In genomic region chr11:65430406-65431217, GRCh38 we compare ENCODE assay signal across 8 cellular contexts. TPM values are rescaled to one million over a fixed set of nuclear protein-coding genes. Genes with fewer than 3 reads are reported as not detected.
DNase-seq lines count a peak whose midpoint lies in the region; ATAC-seq and TF ChIP-seq lines count a peak whose summit lies in the region.

No MANE protein-coding gene starts in this region.

- ATAC-seq in HG02571 (IDR thresholded peaks at IDR 0.05; ENCODE audit: unreplicated experiment), result no peak

- H3K4me3 ChIP-seq in Peyer's patch, result peak overlapping the region in 3 of 4 donors; percentile 20 to 66 (median 29)
- H3K4me3 ChIP-seq in endodermal cell (ENCODE audit: low read length), result no peak overlapping the region
- H3K4me3 ChIP-seq in prostate gland, result peak overlapping the region in 1 of 2 donors; percentile 97

- no peaks in the 10 kb centered on the region for H3K9me3 Mint-ChIP-seq in endodermal cell

- TF ChIP-seq POLR2A in Peyer's patch (IDR thresholded peaks at IDR 0.05) (peak in 1 of 2 donors; percentile 18), prostate gland (IDR thresholded peaks at IDR 0.05) (no peak)

- 88 to 97% methylated on average over 2 to 6 of the region's 6 CpGs for WGBS in endodermal cell (ENCODE audit: insufficient coverage in 1 of 2, insufficient read length in 1 of 2), 2 experiments
- WGBS in prostate gland, result 39% methylated on average over 6 of the region's 6 CpGs

- H3K9ac ChIP-seq in endodermal cell (ENCODE audit: extremely low read depth, low read length, poor library complexity, severe bottlenecking), result no peak overlapping the region

- intact Hi-C loops in prostate gland (cut with DNase I), result loop anchor here (5.0 kb wide), 1 partner anchor 37 kb away; no protein-coding TSS in a partner anchor

- peaks cover 17% of the 10 kb centered on the region for H3K36me3 Mint-ChIP-seq in endodermal cell (ENCODE audit: low read depth)

- H3K4me1 Mint-ChIP-seq in endodermal cell, result peaks cover 45% of the 10 kb centered on the region

- peak in 2 of 6 experiments; percentile 1 to 10 for TF ChIP-seq CTCF in Peyer's patch (IDR thresholded peaks at IDR 0.05)
- no peak for TF ChIP-seq CTCF in endodermal cell (conservative IDR thresholded peaks at IDR 0.05)
- TF ChIP-seq CTCF in prostate gland (IDR thresholded peaks at IDR 0.05), result no peak

- H3K4me3 Mint-ChIP-seq in endodermal cell, result no peak overlapping the region

- no peaks in the 10 kb centered on the region for H3K27me3 ChIP-seq in Peyer's patch
- no peaks in the 10 kb centered on the region for H3K27me3 ChIP-seq in endodermal cell (ENCODE audit: control insufficient read depth, insufficient read depth, low read length, poor library complexity, severe bottlenecking)
- H3K27me3 ChIP-seq in prostate gland (replicated peaks; ENCODE audit: insufficient read depth), result no peaks in the 10 kb centered on the region

- H3K36me3 ChIP-seq in Peyer's patch (peaks cover 0 to 36% (median 0%) of the 10 kb centered on the region in 3 donors), endodermal cell (ENCODE audit: control insufficient read depth, insufficient read depth, low read length) (peaks cover 30% of the 10 kb centered on the region), prostate gland (no peaks in the 10 kb centered on the region)

- DNase-seq in EL, result peak; percentile 47
- peak in 2 of 3 donors; percentile 25 to 47 for DNase-seq in Peyer's patch
- no peak for DNase-seq in endodermal cell
- peak; percentile 16 for DNase-seq in prostate gland (ENCODE audit: low spot score)
- DNase-seq in GM03348 (ENCODE audit: low spot score), result no peak
- DNase-seq in NCI-H2227 (lab: John Stamatoyannopoulos, UW; ENCODE audit: unreplicated experiment), result no peak
- no peak for DNase-seq in NCI-H1436 treated with DMSO at 0.1 percent for 48 hours (lab: John Stamatoyannopoulos, UW)

- H3K27ac Mint-ChIP-seq in endodermal cell, result peak overlapping the region; percentile 44

- no peaks in the 10 kb centered on the region for H3K27me3 Mint-ChIP-seq in endodermal cell (ENCODE audit: insufficient read depth)

- H3K9me3 ChIP-seq in Peyer's patch (no peaks in the 10 kb centered on the region), endodermal cell (ENCODE audit: control insufficient read depth, low read length) (no peaks in the 10 kb centered on the region), prostate gland (no peaks in the 10 kb centered on the region)

- H3K4me1 ChIP-seq in Peyer's patch (peaks cover 0 to 59% (median 23%) of the 10 kb centered on the region in 4 donors), endodermal cell (ENCODE audit: control insufficient read depth, insufficient read depth, low read length) (peaks cover 4% of the 10 kb centered on the region), prostate gland (replicated peaks) (no peaks in the 10 kb centered on the region)

- H3K27ac ChIP-seq in Peyer's patch (peak overlapping the region; percentile 97 to 100 (median 98)), endodermal cell (ENCODE audit: low read depth, low read length) (no peak overlapping the region), prostate gland (peak overlapping the region; percentile 100)

RNA-seq across cellular contexts. Expression of gene NEAT1, which starts 8.0 kb away (rescaled TPM):
- total RNA-seq in Peyer's patch (1,000 to 10,000 TPM in 2 of 4 donors, 100 to 1,000 TPM in 2; 705 to 1,411 (median 1,064) TPM), endodermal cell (10 to 100 TPM; 61.3 to 85.2 TPM), prostate gland (1,000 to 10,000 TPM in 1 of 2 donors, 100 to 1,000 TPM in 1; 110 to 1,326 TPM)
- polyA plus RNA-seq in endodermal cell (2013, experiment 1 of 2), result 21.0 TPM
- polyA plus RNA-seq in endodermal cell (2013, experiment 2 of 2), result 14.2 TPM

RNA-seq across cellular contexts. Expression of gene FRMD8, which starts 44.2 kb away (rescaled TPM):
- 100 to 1,000 TPM in 2 of 4 donors, 10 to 100 TPM in 2; 51.2 to 115 (median 102) TPM for total RNA-seq in Peyer's patch
- 10 to 100 TPM; 27.4 to 29.6 TPM for total RNA-seq in endodermal cell
- 10.8 TPM for polyA plus RNA-seq in endodermal cell (2013, experiment 1 of 2)
- 11.9 TPM for polyA plus RNA-seq in endodermal cell (2013, experiment 2 of 2)
- 100 to 1,000 TPM in 1 of 2 donors, 10 to 100 TPM in 1; 36.1 to 106 TPM for total RNA-seq in prostate gland

RNA-seq across cellular contexts. Expression of gene SLC25A45, which starts 48.2 kb away (rescaled TPM):
- total RNA-seq in Peyer's patch (10 to 100 TPM; 23.3 to 50.6 (median 40.2) TPM), endodermal cell (1 to 10 TPM; 3.0 to 6.3 TPM), prostate gland (10 to 100 TPM; 11.7 to 13.3 TPM)
- polyA plus RNA-seq in endodermal cell (2013, experiment 1 of 2), result 0.71 TPM
- 0.50 TPM for polyA plus RNA-seq in endodermal cell (2013, experiment 2 of 2)

Comparison
In these comparisons a context has a peak if more than half of its experiments do, and no peak if none do; other contexts are left out.
1. DNase-seq: peak in EL (single experiment), Peyer's patch (2 of 3) and prostate gland (single experiment); none in endodermal cell (single experiment), GM03348 (single experiment), NCI-H2227 (single experiment) and NCI-H1436 treated with DMSO at 0.1 percent for 48 hours (single experiment).